In genomic region chr17:4595350-4596342, GRCh38 we compare ENCODE assay signal across 1 cellular context.
TF ChIP-seq lines count a peak whose summit lies in the region.

No MANE protein-coding gene starts in this region.

TF ChIP-seq in WTC11, 78 proteins besides CTCF, POLR2A, EP300 and RAD21:
- TF ChIP-seq MLX (CRISPR knock-in tag; IDR thresholded peaks at IDR 0.05): 0 out of 2 replicates have a peak, but pooled peaks have one; percentile 45
